ENCODE assay signal across 22 cellular contexts in the genomic region with DNA sequence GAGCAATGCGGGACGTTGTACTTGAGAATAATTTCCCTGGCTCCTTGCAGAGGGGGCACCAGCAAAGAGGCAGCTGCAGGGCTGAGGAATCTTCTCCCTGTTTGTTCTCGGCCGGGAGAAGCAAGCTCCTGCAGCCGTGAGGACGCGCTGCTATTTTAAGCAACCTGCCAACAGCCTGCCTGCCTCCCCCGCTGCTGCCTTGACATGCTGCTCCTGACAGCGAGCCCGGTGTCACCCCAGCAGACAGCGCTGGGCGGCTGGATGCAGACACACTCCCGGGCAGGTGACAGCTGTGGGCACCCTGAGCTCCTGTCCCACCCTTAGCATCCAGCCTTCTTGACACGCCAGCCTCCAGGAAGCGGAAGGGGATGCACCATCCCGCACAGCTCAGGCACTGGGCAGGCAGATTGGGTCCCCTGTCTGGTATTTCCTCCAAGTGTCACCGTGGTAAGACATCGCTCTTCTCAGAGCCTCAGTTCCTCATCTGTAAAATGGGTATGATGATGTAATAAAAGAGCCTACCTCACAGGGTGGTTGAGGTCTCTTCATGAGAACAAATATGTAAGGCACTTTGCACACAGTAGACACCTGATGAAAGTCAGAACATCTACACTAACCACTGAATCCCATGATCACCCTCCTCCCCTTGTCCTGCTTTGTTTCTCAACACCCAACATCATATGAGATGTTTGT.
DNase-seq lines count a peak whose midpoint lies in the region; ATAC-seq, FAIRE-seq and TF ChIP-seq lines count a peak whose summit lies in the region.
"Had no signal": no experiment of that assay in that cellular context is flagged by ENCODE, and none has a peak within 500 bp of the region (broad histone marks: within the 10 kb centered on the region; RNA-seq: fewer than 3 reads in every experiment).

No MANE protein-coding gene starts in this region.

- H3K9ac ChIP-seq in NT2/D1 (ENCODE audit: insufficient read length, low read depth): peak overlapping the region; percentile 13

- no peaks in the 10 kb centered on the region for H3K36me3 ChIP-seq in NT2/D1 (ENCODE audit: insufficient read depth, insufficient read length, low read length)
- no peaks in the 10 kb centered on the region for H3K36me3 ChIP-seq in bronchial epithelial cell (ENCODE audit: control insufficient read depth, insufficient read depth, low read length)
- H3K36me3 ChIP-seq: SJSA1, upper lobe of right lung had no signal

- H3K27me3 ChIP-seq in NT2/D1 (ENCODE audit: insufficient read depth, insufficient read length): peaks cover 9% of the 10 kb centered on the region
- H3K27me3 ChIP-seq in bronchial epithelial cell (ENCODE audit: control insufficient read depth, insufficient read depth, low read length): peaks cover 7% of the 10 kb centered on the region

- intact Hi-C loops in left ventricle myocardium superior (cut with micrococcal nuclease): no loop called here

- ATAC-seq in left ventricle myocardium superior: peak; percentile 91
- ATAC-seq in HG03135 (IDR thresholded peaks at IDR 0.05; ENCODE audit: unreplicated experiment): no peak
- ATAC-seq: activated naive CD8-positive, alpha-beta T cell treated with anti-CD3 and anti-CD28 coated beads, Interleukin-2, amount 50 U/mL, for 24 hours; PC-3; upper lobe of right lung had no signal

- peaks cover 4% of the 10 kb centered on the region for H3K4me1 ChIP-seq in NT2/D1 (ENCODE audit: insufficient read depth, insufficient read length)
- H3K4me1 ChIP-seq: Caco-2, SJSA1, upper lobe of right lung had no signal

- TF ChIP-seq CTCF in bronchial epithelial cell (IDR thresholded peaks at IDR 0.05; ENCODE audit: insufficient read depth, low read length, severe bottlenecking): no peak

- no peaks in the 10 kb centered on the region for H3K9me3 ChIP-seq in NT2/D1 (ENCODE audit: insufficient read depth, low read length)
- H3K9me3 ChIP-seq: Caco-2, SJSA1, upper lobe of right lung had no signal

- DNase-seq in NT2/D1 (ENCODE audit: low read depth, low spot score) (no peak), bronchial epithelial cell (ENCODE audit: low read depth) (no peak), left ventricle myocardium superior (peak; percentile 57), retina (peak; percentile 32), AML-193 (lab: John Stamatoyannopoulos, UW) (no peak)
- no peak for DNase-seq in activated CD4-positive, CD25-positive, alpha-beta regulatory T cell (lab: John Stamatoyannopoulos, UW)
- DNase-seq: activated CD4-positive, alpha-beta T cell treated with anti-CD3 and anti-CD28 coated beads, Interleukin-2, amount 50 U/mL, for 4 hours; activated effector memory CD4-positive, alpha-beta T cell treated with Interleukin-2 at 50 U/mL for 16 hours; activated naive CD8-positive, alpha-beta T cell treated with anti-CD3 and anti-CD28 coated beads, Interleukin-2, amount 50 U/mL, for 24 hours; Caco-2; central memory CD4-positive, alpha-beta T cell; foreskin melanocyte; kidney glomerular epithelial cell; mesendoderm; NCI-H1105 treated with DMSO at 0.1 percent for 48 hours; NCI-H774; PC-3; stimulated activated CD4-positive, alpha-beta T cell treated with anti-CD3 and anti-CD28 coated beads, Interleukin-12 subunit alpha, Interleukin-12 subunit beta, amount 100 ng/mL, for 4 hours; T-helper 2 cell; upper lobe of right lung had no signal

- H3K4me3 ChIP-seq in NT2/D1 (ENCODE audit: insufficient read length, low read depth) (no peak overlapping the region), bronchial epithelial cell (ENCODE audit: low read depth, low read length) (no peak overlapping the region)
- H3K4me3 ChIP-seq: SJSA1, upper lobe of right lung had no signal

- peak; percentile 66 for FAIRE-seq in bronchial epithelial cell (lab: Jason Lieb, UNC)

Comparison
In these comparisons a context has a peak if more than half of its experiments do, and no peak if none do; other contexts are left out.
1. DNase-seq: peak in left ventricle myocardium superior (single experiment) and retina (single experiment); none in NT2/D1 (single experiment), bronchial epithelial cell (single experiment), activated CD4-positive, CD25-positive, alpha-beta regulatory T cell (0 of 4) and AML-193 (0 of 2).